Comparison of ENCODE assay signal across 8 cellular contexts in genomic region chr20:32535953-32536823, GRCh38. TPM values are rescaled to one million over a fixed set of nuclear protein-coding genes. Genes with fewer than 3 reads are reported as not detected.
DNase-seq lines count a peak whose midpoint lies in the region; ATAC-seq, FAIRE-seq and TF ChIP-seq lines count a peak whose summit lies in the region.

No MANE protein-coding gene starts in this region.

- H3K4me2 ChIP-seq in PC-9: peak overlapping the region; percentile 77

- H3K36me3 ChIP-seq in PC-9 (ENCODE audit: low read depth) (no peaks in the 10 kb centered on the region), upper lobe of right lung (no peaks in the 10 kb centered on the region)

- intact Hi-C loops in PC-9 (cut with micrococcal nuclease; ENCODE audit: unreplicated experiment): loop anchor here (2.0 to 5.0 kb wide), 3 partner anchors 49 to 116 kb away; partner anchors contain the start of gene NOL4L
- intact Hi-C loops in upper lobe of right lung (cut with DNase I): no loop called here

- peak overlapping the region; percentile 68; the same call in 1 of the 2 replicates for H2AFZ ChIP-seq in PC-9

- H3K27ac Mint-ChIP-seq in IgD-negative memory B cell: peak overlapping the region; percentile 94 to 99 (median 98)

- H3K4me1 ChIP-seq in PC-9 (replicated peaks; ENCODE audit: insufficient read depth): peaks cover 60% of the 10 kb centered on the region
- peaks cover 28% of the 10 kb centered on the region for H3K4me1 ChIP-seq in upper lobe of right lung

- peaks cover 44% of the 10 kb centered on the region for H3F3A ChIP-seq in PC-9 (ENCODE audit: insufficient read depth, low read depth)

- H3K9me3 Mint-ChIP-seq in IgD-negative memory B cell: no peaks in the 10 kb centered on the region

- H3K27ac ChIP-seq in PC-9 (no peak overlapping the region), upper lobe of right lung (peak overlapping the region; percentile 19)

- H3K9me2 ChIP-seq in PC-9 (ENCODE audit: insufficient read depth): no peaks in the 10 kb centered on the region

- POLR2A ChIA-PET in PC-9 (lab: Charles Lee; ENCODE audit: unreplicated experiment): interaction anchor here (0.7 kb wide), 1 partner anchor 12 kb away, joined by 4 read pairs; no protein-coding TSS in a partner anchor

- H3K4me3 ChIP-seq in PC-9 (peak overlapping the region; percentile 52; the same call in 1 of the 2 replicates), upper lobe of right lung (peak overlapping the region; percentile 48)

- H4K20me1 ChIP-seq in PC-9 (ENCODE audit: insufficient read depth): no peaks in the 10 kb centered on the region

- TF ChIP-seq CTCF in PC-9 (conservative IDR thresholded peaks at IDR 0.05) (no peak), upper lobe of right lung (IDR thresholded peaks at IDR 0.05) (no peak)

- CTCF ChIA-PET in PC-9 (lab: Charles Lee): interaction anchor here (0.7 kb wide), 1 partner anchor 39 kb away, joined by 3 read pairs; no protein-coding TSS in a partner anchor

- H3K9me3 ChIP-seq in PC-9 (ENCODE audit: insufficient read depth, low read depth) (no peaks in the 10 kb centered on the region), upper lobe of right lung (no peaks in the 10 kb centered on the region)

- H3K36me3 Mint-ChIP-seq in IgD-negative memory B cell: no peaks in the 10 kb centered on the region

- peaks cover 33 to 62% (median 60%) of the 10 kb centered on the region in 3 donors for H3K4me1 Mint-ChIP-seq in IgD-negative memory B cell

- no peak for FAIRE-seq in frontal cortex (lab: Jason Lieb, UNC)

- DNase-seq in 8988T (peak; percentile 85), PC-9 (peak; percentile 67 to 69), frontal cortex (ENCODE audit: low spot score in 2 of 2) (peak; percentile 85 to 91), nucleus accumbens (lab: John Stamatoyannopoulos, UW) (peak in 44 of 56 donors; percentile 28 to 82 (median 50)), upper lobe of right lung (peak; percentile 81)
- peak; percentile 63 for DNase-seq in activated T-helper 9 cell treated with anti-CD3 and anti-CD28 coated beads, Interleukin-2, amount 50 U/mL, for 16 hours (ENCODE audit: low read depth)

- H3K27me3 ChIP-seq in PC-9 (ENCODE audit: insufficient read depth, low read depth): no peaks in the 10 kb centered on the region
- H3K27me3 ChIP-seq in upper lobe of right lung: no peaks in the 10 kb centered on the region

- no TSS peak for BruUV-seq in PC-9 (replicated peaks; lab: Mats Ljungman, UMichigan)

- H3K79me2 ChIP-seq in PC-9 (ENCODE audit: low read depth): no peaks in the 10 kb centered on the region

- peak overlapping the region; percentile 80 to 94 (median 83) for H3K4me3 Mint-ChIP-seq in IgD-negative memory B cell

- ATAC-seq in GM18870 (IDR thresholded peaks at IDR 0.05; ENCODE audit: unreplicated experiment): peak; percentile 37
- peak; percentile 74 for ATAC-seq in upper lobe of right lung

- H3K27me3 Mint-ChIP-seq in IgD-negative memory B cell: no peaks in the 10 kb centered on the region

RNA-seq across cellular contexts. Expression of gene NOL4L, which starts 48.9 kb away (rescaled TPM):
- 7.3 TPM for polyA plus RNA-seq in IgD-negative memory B cell
- total RNA-seq in PC-9 (2021) (40.9 and 44.0 TPM in 2 replicates), frontal cortex (13.0 TPM), upper lobe of right lung (19.7 TPM)
